Comparison of ENCODE assay signal across 1 cellular context in the genomic region with DNA sequence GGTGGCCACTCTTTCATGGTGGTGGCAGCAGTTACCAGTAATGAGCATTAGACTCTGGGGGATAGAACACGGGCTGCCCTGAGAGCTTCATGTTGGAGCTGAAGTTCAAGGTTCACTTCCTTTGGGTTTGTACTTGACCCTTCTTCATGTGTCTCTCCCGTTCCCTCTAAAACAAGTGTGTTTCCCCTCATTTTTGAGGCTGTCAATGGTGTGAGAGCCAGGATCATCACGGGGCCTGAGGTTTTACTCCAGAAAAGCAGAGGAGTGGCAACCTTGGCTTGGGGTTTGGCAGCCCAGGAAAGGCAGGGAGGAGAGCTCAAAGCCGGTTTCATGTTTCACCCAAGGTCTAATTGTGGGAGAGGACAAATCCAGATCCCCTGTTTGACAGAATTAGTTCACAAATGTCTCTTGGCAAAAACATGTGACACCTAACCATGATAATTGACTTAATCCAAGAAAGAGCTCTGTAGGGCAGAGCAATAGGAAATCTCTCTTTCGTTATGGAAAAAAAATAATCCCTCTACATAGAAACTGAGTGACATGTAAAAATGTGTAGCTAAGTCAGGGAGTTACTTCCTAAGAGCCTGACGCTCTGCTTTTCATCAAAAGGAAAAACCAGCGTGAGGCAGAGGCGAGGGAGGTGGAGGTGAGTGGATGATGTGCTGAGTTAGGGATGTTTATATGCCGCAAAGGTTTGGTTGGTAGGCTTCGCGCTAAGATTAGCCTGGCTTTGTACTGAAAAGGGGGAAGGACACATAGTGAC.
TF ChIP-seq lines count a peak whose summit lies in the region.

No MANE protein-coding gene starts in this region.

TF ChIP-seq in HEK293, 187 proteins besides CTCF, POLR2A, EP300 and RAD21 (continued from another document):
- TF ChIP-seq, protein P1, sequence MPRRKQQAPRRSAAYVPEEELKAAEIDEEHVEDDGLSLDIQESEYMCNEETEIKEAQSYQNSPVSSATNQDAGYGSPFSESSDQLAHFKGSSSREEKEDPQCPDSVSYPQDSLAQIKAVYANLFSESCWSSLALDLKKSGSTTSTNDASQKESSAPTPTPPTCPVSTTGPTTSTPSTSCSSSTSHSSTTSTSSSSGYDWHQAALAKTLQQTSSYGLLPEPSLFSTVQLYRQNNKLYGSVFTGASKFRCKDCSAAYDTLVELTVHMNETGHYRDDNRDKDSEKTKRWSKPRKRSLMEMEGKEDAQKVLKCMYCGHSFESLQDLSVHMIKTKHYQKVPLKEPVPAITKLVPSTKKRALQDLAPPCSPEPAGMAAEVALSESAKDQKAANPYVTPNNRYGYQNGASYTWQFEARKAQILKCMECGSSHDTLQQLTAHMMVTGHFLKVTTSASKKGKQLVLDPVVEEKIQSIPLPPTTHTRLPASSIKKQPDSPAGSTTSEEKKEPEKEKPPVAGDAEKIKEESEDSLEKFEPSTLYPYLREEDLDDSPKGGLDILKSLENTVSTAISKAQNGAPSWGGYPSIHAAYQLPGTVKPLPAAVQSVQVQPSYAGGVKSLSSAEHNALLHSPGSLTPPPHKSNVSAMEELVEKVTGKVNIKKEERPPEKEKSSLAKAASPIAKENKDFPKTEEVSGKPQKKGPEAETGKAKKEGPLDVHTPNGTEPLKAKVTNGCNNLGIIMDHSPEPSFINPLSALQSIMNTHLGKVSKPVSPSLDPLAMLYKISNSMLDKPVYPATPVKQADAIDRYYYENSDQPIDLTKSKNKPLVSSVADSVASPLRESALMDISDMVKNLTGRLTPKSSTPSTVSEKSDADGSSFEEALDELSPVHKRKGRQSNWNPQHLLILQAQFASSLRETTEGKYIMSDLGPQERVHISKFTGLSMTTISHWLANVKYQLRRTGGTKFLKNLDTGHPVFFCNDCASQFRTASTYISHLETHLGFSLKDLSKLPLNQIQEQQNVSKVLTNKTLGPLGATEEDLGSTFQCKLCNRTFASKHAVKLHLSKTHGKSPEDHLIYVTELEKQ (tag by site-specific recombination; IDR thresholded peaks at IDR 0.05; ENCODE audit: borderline replicate concordance): no peak
- TF ChIP-seq ZNF600 (tag by site-specific recombination; IDR thresholded peaks at IDR 0.05) (0 out of 2 replicates have a peak, but pooled peaks have one; percentile 27), ZNF433 (tag by site-specific recombination; IDR thresholded peaks at IDR 0.05; ENCODE audit: low read depth) (no peak), ZNF626 (tag by site-specific recombination; IDR thresholded peaks at IDR 0.05) (no peak), BCL11A (tag by site-specific recombination; IDR thresholded peaks at IDR 0.05; ENCODE audit: low read depth) (no peak), ZNF37A (tag by site-specific recombination; IDR thresholded peaks at IDR 0.05) (no peak), ZFP41 (tag by site-specific recombination; IDR thresholded peaks at IDR 0.05; ENCODE audit: borderline replicate concordance) (no peak), ZNF16 (tag by site-specific recombination; IDR thresholded peaks at IDR 0.05; ENCODE audit: low read depth) (no peak), ZNF350 (tag by site-specific recombination; IDR thresholded peaks at IDR 0.05) (no peak), ZNF514 (tag by site-specific recombination; IDR thresholded peaks at IDR 0.05) (no peak), ZNF701 (tag by site-specific recombination; IDR thresholded peaks at IDR 0.05) (no peak), ZBTB8A (tag by site-specific recombination; IDR thresholded peaks at IDR 0.05) (no peak), ZNF623 (tag by site-specific recombination; IDR thresholded peaks at IDR 0.05) (no peak), ZNF830 (tag by site-specific recombination; IDR thresholded peaks at IDR 0.05; ENCODE audit: low read depth) (no peak), GLI4 (tag by site-specific recombination; IDR thresholded peaks at IDR 0.05) (no peak), ZNF473 (tag by site-specific recombination; IDR thresholded peaks at IDR 0.05) (no peak), ZNF214 (tag by site-specific recombination; IDR thresholded peaks at IDR 0.05; ENCODE audit: borderline replicate concordance) (no peak), ZEB2 (tag by site-specific recombination; IDR thresholded peaks at IDR 0.05) (no peak), ZNF311 (tag by site-specific recombination; IDR thresholded peaks at IDR 0.05; ENCODE audit: borderline replicate concordance) (no peak), SP7 (tag by site-specific recombination; IDR thresholded peaks at IDR 0.05) (0 out of 2 replicates have a peak, but pooled peaks have one; percentile 27), SETDB1 (IDR thresholded peaks at IDR 0.05; ENCODE audit: insufficient read length, low read length) (no peak), SCRT1 (tag by site-specific recombination; IDR thresholded peaks at IDR 0.05; ENCODE audit: borderline replicate concordance) (no peak), ZNF335 (tag by site-specific recombination; conservative IDR thresholded peaks at IDR 0.05) (no peak), MZF1 (tag by site-specific recombination; IDR thresholded peaks at IDR 0.05; ENCODE audit: borderline replicate concordance) (peak; percentile 65; the same call in 1 of the 2 replicates), ZNF354C (tag by site-specific recombination; IDR thresholded peaks at IDR 0.05; ENCODE audit: borderline replicate concordance, low read depth) (no peak), GLIS1 (tag by site-specific recombination; IDR thresholded peaks at IDR 0.05) (no peak), ZNF221 (tag by site-specific recombination; IDR thresholded peaks at IDR 0.05; ENCODE audit: borderline replicate concordance) (no peak), WT1 (tag by site-specific recombination; IDR thresholded peaks at IDR 0.05) (peak; percentile 91)
- TF ChIP-seq, protein P2, sequence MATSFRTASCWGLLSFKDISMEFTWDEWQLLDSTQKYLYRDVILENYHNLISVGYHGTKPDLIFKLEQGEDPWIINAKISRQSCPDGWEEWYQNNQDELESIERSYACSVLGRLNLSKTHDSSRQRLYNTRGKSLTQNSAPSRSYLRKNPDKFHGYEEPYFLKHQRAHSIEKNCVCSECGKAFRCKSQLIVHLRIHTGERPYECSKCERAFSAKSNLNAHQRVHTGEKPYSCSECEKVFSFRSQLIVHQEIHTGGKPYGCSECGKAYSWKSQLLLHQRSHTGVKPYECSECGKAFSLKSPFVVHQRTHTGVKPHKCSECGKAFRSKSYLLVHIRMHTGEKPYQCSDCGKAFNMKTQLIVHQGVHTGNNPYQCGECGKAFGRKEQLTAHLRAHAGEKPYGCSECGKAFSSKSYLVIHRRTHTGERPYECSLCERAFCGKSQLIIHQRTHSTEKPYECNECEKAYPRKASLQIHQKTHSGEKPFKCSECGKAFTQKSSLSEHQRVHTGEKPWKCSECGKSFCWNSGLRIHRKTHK (tag by site-specific recombination; IDR thresholded peaks at IDR 0.05): no peak
- TF ChIP-seq, protein P3, sequence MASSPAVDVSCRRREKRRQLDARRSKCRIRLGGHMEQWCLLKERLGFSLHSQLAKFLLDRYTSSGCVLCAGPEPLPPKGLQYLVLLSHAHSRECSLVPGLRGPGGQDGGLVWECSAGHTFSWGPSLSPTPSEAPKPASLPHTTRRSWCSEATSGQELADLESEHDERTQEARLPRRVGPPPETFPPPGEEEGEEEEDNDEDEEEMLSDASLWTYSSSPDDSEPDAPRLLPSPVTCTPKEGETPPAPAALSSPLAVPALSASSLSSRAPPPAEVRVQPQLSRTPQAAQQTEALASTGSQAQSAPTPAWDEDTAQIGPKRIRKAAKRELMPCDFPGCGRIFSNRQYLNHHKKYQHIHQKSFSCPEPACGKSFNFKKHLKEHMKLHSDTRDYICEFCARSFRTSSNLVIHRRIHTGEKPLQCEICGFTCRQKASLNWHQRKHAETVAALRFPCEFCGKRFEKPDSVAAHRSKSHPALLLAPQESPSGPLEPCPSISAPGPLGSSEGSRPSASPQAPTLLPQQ (tag by site-specific recombination; IDR thresholded peaks at IDR 0.05): no peak
- TF ChIP-seq, protein P4, sequence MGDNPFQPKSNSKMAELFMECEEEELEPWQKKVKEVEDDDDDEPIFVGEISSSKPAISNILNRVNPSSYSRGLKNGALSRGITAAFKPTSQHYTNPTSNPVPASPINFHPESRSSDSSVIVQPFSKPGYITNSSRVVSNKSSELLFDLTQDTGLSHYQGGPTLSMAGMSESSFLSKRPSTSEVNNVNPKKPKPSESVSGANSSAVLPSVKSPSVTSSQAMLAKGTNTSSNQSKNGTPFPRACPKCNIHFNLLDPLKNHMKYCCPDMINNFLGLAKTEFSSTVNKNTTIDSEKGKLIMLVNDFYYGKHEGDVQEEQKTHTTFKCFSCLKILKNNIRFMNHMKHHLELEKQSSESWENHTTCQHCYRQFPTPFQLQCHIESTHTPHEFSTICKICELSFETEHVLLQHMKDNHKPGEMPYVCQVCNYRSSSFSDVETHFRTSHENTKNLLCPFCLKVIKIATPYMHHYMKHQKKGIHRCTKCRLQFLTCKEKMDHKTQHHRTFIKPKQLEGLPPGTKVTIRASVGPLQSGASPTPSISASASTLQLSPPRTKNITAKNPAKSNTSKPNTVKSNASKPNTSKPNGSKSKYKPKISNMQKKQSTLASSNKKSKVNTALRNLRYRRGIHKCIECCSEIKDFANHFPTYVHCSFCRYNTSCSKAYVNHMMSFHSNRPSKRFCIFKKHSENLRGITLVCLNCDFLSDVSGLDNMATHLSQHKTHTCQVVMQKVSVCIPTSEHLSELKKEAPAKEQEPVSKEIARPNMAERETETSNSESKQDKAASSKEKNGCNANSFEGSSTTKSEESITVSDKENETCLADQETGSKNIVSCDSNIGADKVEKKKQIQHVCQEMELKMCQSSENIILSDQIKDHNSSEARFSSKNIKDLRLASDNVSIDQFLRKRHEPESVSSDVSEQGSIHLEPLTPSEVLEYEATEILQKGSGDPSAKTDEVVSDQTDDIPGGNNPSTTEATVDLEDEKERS (tag by site-specific recombination; IDR thresholded peaks at IDR 0.05): no peak
- TF ChIP-seq, protein P5, sequence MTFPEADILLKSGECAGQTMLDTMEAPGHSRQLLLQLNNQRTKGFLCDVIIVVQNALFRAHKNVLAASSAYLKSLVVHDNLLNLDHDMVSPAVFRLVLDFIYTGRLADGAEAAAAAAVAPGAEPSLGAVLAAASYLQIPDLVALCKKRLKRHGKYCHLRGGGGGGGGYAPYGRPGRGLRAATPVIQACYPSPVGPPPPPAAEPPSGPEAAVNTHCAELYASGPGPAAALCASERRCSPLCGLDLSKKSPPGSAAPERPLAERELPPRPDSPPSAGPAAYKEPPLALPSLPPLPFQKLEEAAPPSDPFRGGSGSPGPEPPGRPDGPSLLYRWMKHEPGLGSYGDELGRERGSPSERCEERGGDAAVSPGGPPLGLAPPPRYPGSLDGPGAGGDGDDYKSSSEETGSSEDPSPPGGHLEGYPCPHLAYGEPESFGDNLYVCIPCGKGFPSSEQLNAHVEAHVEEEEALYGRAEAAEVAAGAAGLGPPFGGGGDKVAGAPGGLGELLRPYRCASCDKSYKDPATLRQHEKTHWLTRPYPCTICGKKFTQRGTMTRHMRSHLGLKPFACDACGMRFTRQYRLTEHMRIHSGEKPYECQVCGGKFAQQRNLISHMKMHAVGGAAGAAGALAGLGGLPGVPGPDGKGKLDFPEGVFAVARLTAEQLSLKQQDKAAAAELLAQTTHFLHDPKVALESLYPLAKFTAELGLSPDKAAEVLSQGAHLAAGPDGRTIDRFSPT (tag by site-specific recombination; IDR thresholded peaks at IDR 0.05): no peak
- TF ChIP-seq, protein P6, sequence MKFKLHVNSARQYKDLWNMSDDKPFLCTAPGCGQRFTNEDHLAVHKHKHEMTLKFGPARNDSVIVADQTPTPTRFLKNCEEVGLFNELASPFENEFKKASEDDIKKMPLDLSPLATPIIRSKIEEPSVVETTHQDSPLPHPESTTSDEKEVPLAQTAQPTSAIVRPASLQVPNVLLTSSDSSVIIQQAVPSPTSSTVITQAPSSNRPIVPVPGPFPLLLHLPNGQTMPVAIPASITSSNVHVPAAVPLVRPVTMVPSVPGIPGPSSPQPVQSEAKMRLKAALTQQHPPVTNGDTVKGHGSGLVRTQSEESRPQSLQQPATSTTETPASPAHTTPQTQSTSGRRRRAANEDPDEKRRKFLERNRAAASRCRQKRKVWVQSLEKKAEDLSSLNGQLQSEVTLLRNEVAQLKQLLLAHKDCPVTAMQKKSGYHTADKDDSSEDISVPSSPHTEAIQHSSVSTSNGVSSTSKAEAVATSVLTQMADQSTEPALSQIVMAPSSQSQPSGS (tag by site-specific recombination; IDR thresholded peaks at IDR 0.05; ENCODE audit: low read depth): no peak
- TF ChIP-seq, protein P7, sequence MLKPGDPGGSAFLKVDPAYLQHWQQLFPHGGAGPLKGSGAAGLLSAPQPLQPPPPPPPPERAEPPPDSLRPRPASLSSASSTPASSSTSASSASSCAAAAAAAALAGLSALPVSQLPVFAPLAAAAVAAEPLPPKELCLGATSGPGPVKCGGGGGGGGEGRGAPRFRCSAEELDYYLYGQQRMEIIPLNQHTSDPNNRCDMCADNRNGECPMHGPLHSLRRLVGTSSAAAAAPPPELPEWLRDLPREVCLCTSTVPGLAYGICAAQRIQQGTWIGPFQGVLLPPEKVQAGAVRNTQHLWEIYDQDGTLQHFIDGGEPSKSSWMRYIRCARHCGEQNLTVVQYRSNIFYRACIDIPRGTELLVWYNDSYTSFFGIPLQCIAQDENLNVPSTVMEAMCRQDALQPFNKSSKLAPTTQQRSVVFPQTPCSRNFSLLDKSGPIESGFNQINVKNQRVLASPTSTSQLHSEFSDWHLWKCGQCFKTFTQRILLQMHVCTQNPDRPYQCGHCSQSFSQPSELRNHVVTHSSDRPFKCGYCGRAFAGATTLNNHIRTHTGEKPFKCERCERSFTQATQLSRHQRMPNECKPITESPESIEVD (tag by site-specific recombination; IDR thresholded peaks at IDR 0.05): peak; percentile 56; the same call in 1 of the 2 replicates
- TF ChIP-seq, protein P8, sequence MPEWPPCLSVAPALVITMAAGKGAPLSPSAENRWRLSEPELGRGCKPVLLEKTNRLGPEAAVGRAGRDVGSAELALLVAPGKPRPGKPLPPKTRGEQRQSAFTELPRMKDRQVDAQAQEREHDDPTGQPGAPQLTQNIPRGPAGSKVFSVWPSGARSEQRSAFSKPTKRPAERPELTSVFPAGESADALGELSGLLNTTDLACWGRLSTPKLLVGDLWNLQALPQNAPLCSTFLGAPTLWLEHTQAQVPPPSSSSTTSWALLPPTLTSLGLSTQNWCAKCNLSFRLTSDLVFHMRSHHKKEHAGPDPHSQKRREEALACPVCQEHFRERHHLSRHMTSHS (tag by site-specific recombination; IDR thresholded peaks at IDR 0.05): no peak
